Comparison of ENCODE assay signal across 7 cellular contexts in genomic region chr2:46943881-46944798, GRCh38. TPM values are rescaled to one million over a fixed set of nuclear protein-coding genes. Genes with fewer than 3 reads are reported as not detected.
DNase-seq lines count a peak whose midpoint lies in the region; ATAC-seq and TF ChIP-seq lines count a peak whose summit lies in the region.

No MANE protein-coding gene starts in this region.

- no peaks in the 10 kb centered on the region for H4K20me1 ChIP-seq in hepatocyte (ENCODE audit: insufficient read depth, poor library complexity, severe bottlenecking)

- H3K27me3 ChIP-seq in hepatocyte, result no peaks in the 10 kb centered on the region

- H3K9me3 ChIP-seq in hepatocyte (ENCODE audit: low read depth), result no peaks in the 10 kb centered on the region

- no peak overlapping the region for H3K4me3 ChIP-seq in hepatocyte

- peaks cover 73% of the 10 kb centered on the region for H3K79me2 ChIP-seq in hepatocyte

- CTCF ChIA-PET in activated naive CD4-positive, alpha-beta T cell treated with anti-CD3 and anti-CD28 coated beads, Interleukin-2, amount 10 ng/mL, durations not matched to agents 7 days and 5 days (lab: Charles Lee), result interaction anchor here (0.8 to 1.3 kb wide), 2 partner anchors 26 to 39 kb away, joined by 3 to 5 read pairs; no protein-coding TSS in a partner anchor

- H3K4me3 Mint-ChIP-seq in activated naive CD4-positive, alpha-beta T cell treated with anti-CD3 and anti-CD28 coated beads, Interleukin-2, amount 10 ng/mL, durations not matched to agents 7 days and 5 days, result peak overlapping the region; percentile 98

- no peaks in the 10 kb centered on the region for H3K36me3 ChIP-seq in hepatocyte (replicated peaks; ENCODE audit: insufficient read depth, low read depth)

- peaks cover 31% of the 10 kb centered on the region for H3K36me3 Mint-ChIP-seq in activated naive CD4-positive, alpha-beta T cell treated with anti-CD3 and anti-CD28 coated beads, Interleukin-2, amount 10 ng/mL, durations not matched to agents 7 days and 5 days

- no peak overlapping the region for H2AFZ ChIP-seq in hepatocyte

- peak overlapping the region; percentile 99 for H3K27ac Mint-ChIP-seq in activated naive CD4-positive, alpha-beta T cell treated with anti-CD3 and anti-CD28 coated beads, Interleukin-2, amount 10 ng/mL, durations not matched to agents 7 days and 5 days

- ATAC-seq in GM21447 (IDR thresholded peaks at IDR 0.05; ENCODE audit: unreplicated experiment), result peak; percentile 43
- ATAC-seq in GM21367 (IDR thresholded peaks at IDR 0.05; ENCODE audit: unreplicated experiment), result no peak

- H3K4me2 ChIP-seq in hepatocyte, result no peak overlapping the region

- no peaks in the 10 kb centered on the region for H3K9me3 Mint-ChIP-seq in activated naive CD4-positive, alpha-beta T cell treated with anti-CD3 and anti-CD28 coated beads, Interleukin-2, amount 10 ng/mL, durations not matched to agents 7 days and 5 days

- no peak overlapping the region for H3K27ac ChIP-seq in hepatocyte

- 94% methylated on average over 9 of the region's 9 CpGs for WGBS in hepatocyte (ENCODE audit: low lambda C conversion rate, missing lambda C conversion rate)

- no peaks in the 10 kb centered on the region for H3K9me2 ChIP-seq in hepatocyte (replicated peaks; ENCODE audit: insufficient read depth)

- TF ChIP-seq CTCF in hepatocyte (IDR thresholded peaks at IDR 0.05; ENCODE audit: poor library complexity), result no peak

- peaks cover 26% of the 10 kb centered on the region for H3K4me1 ChIP-seq in hepatocyte (ENCODE audit: insufficient read depth)

- peak; percentile 42 for DNase-seq in NAMALWA (ENCODE audit: low spot score)
- DNase-seq in activated naive CD4-positive, alpha-beta T cell treated with anti-CD3 and anti-CD28 coated beads, Interleukin-2, amount 10 ng/mL, durations not matched to agents 7 days and 5 days, result peak; percentile 74
- DNase-seq in stimulated activated CD4-positive, alpha-beta T cell treated with anti-CD3 and anti-CD28 coated beads, TNF-alpha, amount 100 ng/mL, for 4 hours (ENCODE audit: low read depth in 3 of 3), result peak in 2 of 3 experiments; percentile 24 to 37
- DNase-seq in NCI-H748 treated with DMSO at 0.1 percent for 48 hours (lab: John Stamatoyannopoulos, UW), result no peak
- no peak for DNase-seq in hepatocyte (ENCODE audit: low spot score)

- no peaks in the 10 kb centered on the region for H3K27me3 Mint-ChIP-seq in activated naive CD4-positive, alpha-beta T cell treated with anti-CD3 and anti-CD28 coated beads, Interleukin-2, amount 10 ng/mL, durations not matched to agents 7 days and 5 days

- peaks cover 64% of the 10 kb centered on the region for H3K4me1 Mint-ChIP-seq in activated naive CD4-positive, alpha-beta T cell treated with anti-CD3 and anti-CD28 coated beads, Interleukin-2, amount 10 ng/mL, durations not matched to agents 7 days and 5 days

RNA-seq across cellular contexts. Expression of gene TTC7A, which starts 3.1 kb away (rescaled TPM):
- total RNA-seq in hepatocyte, result 13.7 and 14.7 TPM in 2 replicates
- 20.4 and 24.2 TPM in 2 replicates for polyA plus RNA-seq in hepatocyte

RNA-seq across cellular contexts. Expression of gene MCFD2, which starts 28.5 kb away (rescaled TPM):
- total RNA-seq in hepatocyte, result 196 and 203 TPM in 2 replicates
- polyA plus RNA-seq in hepatocyte, result 144 and 161 TPM in 2 replicates

Comparison
In these comparisons a context has a peak if more than half of its experiments do, and no peak if none do; other contexts are left out.
1. DNase-seq: peak in NAMALWA (single experiment), activated naive CD4-positive, alpha-beta T cell treated with anti-CD3 and anti-CD28 coated beads, Interleukin-2, amount 10 ng/mL, durations not matched to agents 7 days and 5 days (single experiment) and stimulated activated CD4-positive, alpha-beta T cell treated with anti-CD3 and anti-CD28 coated beads, TNF-alpha, amount 100 ng/mL, for 4 hours (2 of 3); none in NCI-H748 treated with DMSO at 0.1 percent for 48 hours (single experiment) and hepatocyte (single experiment).